In the genomic region with DNA sequence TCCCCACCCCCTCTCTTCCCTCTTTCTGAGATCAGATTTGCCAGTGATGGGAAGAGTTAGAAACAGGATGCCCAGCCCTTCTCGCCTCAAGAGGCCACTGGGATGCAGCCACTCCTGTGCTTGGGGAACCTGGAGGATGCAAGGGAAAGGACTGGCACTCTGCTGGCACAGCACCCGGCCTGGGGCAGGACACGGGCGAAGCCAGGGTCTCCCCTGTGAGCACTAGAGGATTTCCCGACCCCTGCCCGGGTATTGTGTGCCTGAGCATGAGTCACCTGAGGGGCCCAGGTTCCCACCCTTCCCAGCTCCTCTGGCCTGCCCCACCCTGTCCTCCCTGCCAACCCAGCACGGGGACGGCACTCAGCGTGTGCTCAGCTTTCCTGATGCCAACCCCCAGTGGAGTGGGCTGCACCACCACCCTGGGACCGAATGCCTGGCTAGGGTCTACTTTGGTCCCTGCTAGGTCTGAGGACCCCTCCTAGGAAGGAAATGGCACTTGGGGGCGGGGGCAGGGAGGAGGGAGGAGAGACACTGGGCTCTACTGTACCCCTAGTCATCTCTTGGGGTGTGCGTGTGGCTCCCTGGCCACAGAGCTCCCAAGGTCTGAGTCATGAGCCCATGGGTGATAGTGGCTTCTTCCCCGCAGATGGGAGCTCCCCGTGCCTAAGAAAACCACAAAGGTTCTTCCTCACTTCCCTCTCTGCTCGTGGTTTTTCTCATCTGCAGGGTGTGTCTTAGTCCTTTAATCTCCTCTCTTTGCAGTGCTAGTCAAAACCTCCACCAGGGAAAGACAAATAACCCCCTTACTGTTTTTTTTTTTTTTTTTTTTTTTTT, we compare ENCODE assay signal across 8 cellular contexts. TPM values are rescaled to one million over a fixed set of nuclear protein-coding genes. Genes with fewer than 3 reads are reported as not detected.
DNase-seq lines count a peak whose midpoint lies in the region; ATAC-seq and TF ChIP-seq lines count a peak whose summit lies in the region.

No MANE protein-coding gene starts in this region.

- DNase-seq in AG10803 (ENCODE audit: low read depth) (peak; percentile 97), MM.1S (peak; percentile 84), neural crest cell (ENCODE audit: low read depth, low spot score) (no peak), thoracic aorta (ENCODE audit: low spot score) (no peak), globus pallidus (ENCODE audit: low spot score) (no peak)
- DNase-seq in activated CD4-positive, alpha-beta memory T cell treated with anti-CD3 and anti-CD28 coated beads for 36 hours, result peak; percentile 95

- H3K79me2 ChIP-seq in MM.1S (ENCODE audit: low read length), result no peaks in the 10 kb centered on the region

- H3K27me3 ChIP-seq in MM.1S (replicated peaks; ENCODE audit: insufficient read depth, low read length) (no peaks in the 10 kb centered on the region), ectodermal cell (ENCODE audit: control insufficient read depth, insufficient read depth, low read length, poor library complexity, severe bottlenecking) (no peaks in the 10 kb centered on the region), thoracic aorta (replicated peaks; ENCODE audit: insufficient read depth) (no peaks in the 10 kb centered on the region)

- peak; percentile 9; the same call in 1 of the 2 replicates for TF ChIP-seq CTCF in AG10803 (conservative IDR thresholded peaks at IDR 0.05; ENCODE audit: low read length)
- TF ChIP-seq CTCF in MM.1S (IDR thresholded peaks at IDR 0.05; ENCODE audit: low read length), result no peak
- TF ChIP-seq CTCF in neural crest cell (conservative IDR thresholded peaks at IDR 0.05), result no peak
- TF ChIP-seq CTCF in thoracic aorta (IDR thresholded peaks at IDR 0.05), result no peak

- H3K4me3 Mint-ChIP-seq in activated CD4-positive, alpha-beta memory T cell treated with anti-CD3 and anti-CD28 coated beads for 36 hours, result peak overlapping the region; percentile 61
- H3K4me3 Mint-ChIP-seq in neural crest cell, result no peak overlapping the region

- CTCF ChIA-PET in activated CD4-positive, alpha-beta memory T cell treated with anti-CD3 and anti-CD28 coated beads for 36 hours (lab: Charles Lee), result interaction anchor here (0.6 to 26.8 kb wide), 9 partner anchors 8 to 98 kb away, joined by 3 to 1097 read pairs (median 7); partner anchors contain the start of genes LMNA and PMF1

- H3K9me2 ChIP-seq in MM.1S (replicated peaks; ENCODE audit: insufficient read depth, low read length), result no peaks in the 10 kb centered on the region

- ATAC-seq in GM21447 (IDR thresholded peaks at IDR 0.05; ENCODE audit: unreplicated experiment) (peak; percentile 50), thoracic aorta (ENCODE audit: insufficient number of reproducible peaks, low FRiP score, low read depth) (no peak)

- peaks cover 8% of the 10 kb centered on the region; the same call in 1 of the 2 replicates for H3F3A ChIP-seq in MM.1S (ENCODE audit: insufficient read depth, low read length)

- H3K4me3 ChIP-seq in AG10803 (ENCODE audit: low read length) (peak overlapping the region; percentile 50), MM.1S (ENCODE audit: low read length) (no peak overlapping the region), ectodermal cell (ENCODE audit: insufficient read depth, low read depth, low read length) (no peak overlapping the region), thoracic aorta (peak overlapping the region; percentile 96)

- H3K9me3 Mint-ChIP-seq in activated CD4-positive, alpha-beta memory T cell treated with anti-CD3 and anti-CD28 coated beads for 36 hours, result no peaks in the 10 kb centered on the region
- no peaks in the 10 kb centered on the region for H3K9me3 Mint-ChIP-seq in neural crest cell

- H3K4me2 ChIP-seq in MM.1S (ENCODE audit: low read depth, low read length), result peak overlapping the region; percentile 22; the same call in 1 of the 2 replicates

- H3K27me3 Mint-ChIP-seq in activated CD4-positive, alpha-beta memory T cell treated with anti-CD3 and anti-CD28 coated beads for 36 hours, result no peaks in the 10 kb centered on the region
- no peaks in the 10 kb centered on the region for H3K27me3 Mint-ChIP-seq in neural crest cell (ENCODE audit: low read depth)

- H3K27ac Mint-ChIP-seq in activated CD4-positive, alpha-beta memory T cell treated with anti-CD3 and anti-CD28 coated beads for 36 hours, result peak overlapping the region; percentile 84
- peak overlapping the region; percentile 83 for H3K27ac Mint-ChIP-seq in neural crest cell (ENCODE audit: unreplicated experiment)

- H3K4me1 ChIP-seq in MM.1S (ENCODE audit: low read length), result peaks cover 40% of the 10 kb centered on the region
- H3K4me1 ChIP-seq in ectodermal cell (ENCODE audit: control insufficient read depth, insufficient read depth, low read length), result peaks cover 51% of the 10 kb centered on the region
- peaks cover 57 to 83% of the 10 kb centered on the region in 2 donors for H3K4me1 ChIP-seq in thoracic aorta (ENCODE audit: control insufficient read depth in 1 of 2, low read depth in 2 of 2)

- H3K27ac ChIP-seq in MM.1S (ENCODE audit: low read length) (peak overlapping the region; percentile 43; the same call in 1 of the 2 replicates), ectodermal cell (ENCODE audit: insufficient read depth, low read depth, low read length, poor library complexity, severe bottlenecking) (peak overlapping the region; percentile 1), thoracic aorta (peak overlapping the region; percentile 98)

- H2AFZ ChIP-seq in MM.1S (ENCODE audit: low read length), result no peak overlapping the region

- POLR2A ChIA-PET in activated CD4-positive, alpha-beta memory T cell treated with anti-CD3 and anti-CD28 coated beads for 36 hours (lab: Charles Lee), result interaction anchor here (0.5 to 7.5 kb wide), 7 partner anchors 12 to 97 kb away, joined by 3 to 180 read pairs (median 7); partner anchors contain the start of genes LMNA and PMF1

- 88 to 91% methylated on average over 15 of the region's 15 CpGs for WGBS in ectodermal cell, 2 experiments

- intact Hi-C loops in activated CD4-positive, alpha-beta memory T cell treated with anti-CD3 and anti-CD28 coated beads for 36 hours (cut with micrococcal nuclease), result loop anchor here (1.0 to 2.0 kb wide), 5 partner anchors 13 to 96 kb away; partner anchors contain the start of genes LAMTOR2 and LMNA

- H3K9ac ChIP-seq in MM.1S (ENCODE audit: low read length), result peak overlapping the region; percentile 9; the same call in 1 of the 2 replicates

- H3K4me1 Mint-ChIP-seq in activated CD4-positive, alpha-beta memory T cell treated with anti-CD3 and anti-CD28 coated beads for 36 hours (ENCODE audit: low read depth), result peaks cover 79% of the 10 kb centered on the region
- H3K4me1 Mint-ChIP-seq in neural crest cell, result peaks cover 69% of the 10 kb centered on the region

- H3K9me3 ChIP-seq in MM.1S (replicated peaks; ENCODE audit: insufficient read depth, low read length), result no peaks in the 10 kb centered on the region
- no peaks in the 10 kb centered on the region for H3K9me3 ChIP-seq in ectodermal cell (ENCODE audit: control insufficient read depth, low read length)
- no peaks in the 10 kb centered on the region for H3K9me3 ChIP-seq in thoracic aorta

- no peaks in the 10 kb centered on the region for H3K36me3 ChIP-seq in MM.1S (replicated peaks; ENCODE audit: insufficient read depth, low read length)
- peaks cover 11% of the 10 kb centered on the region for H3K36me3 ChIP-seq in ectodermal cell (ENCODE audit: control insufficient read depth, insufficient read depth, low read length)
- peaks cover 15% of the 10 kb centered on the region for H3K36me3 ChIP-seq in thoracic aorta

- no peaks in the 10 kb centered on the region for H4K20me1 ChIP-seq in MM.1S (ENCODE audit: insufficient read depth, low read length)

- H3K36me3 Mint-ChIP-seq in activated CD4-positive, alpha-beta memory T cell treated with anti-CD3 and anti-CD28 coated beads for 36 hours, result peaks cover 17% of the 10 kb centered on the region
- peaks cover 3% of the 10 kb centered on the region for H3K36me3 Mint-ChIP-seq in neural crest cell (ENCODE audit: low read depth)

RNA-seq across cellular contexts. Expression of gene LMNA, which starts 12.4 kb away (rescaled TPM):
- 100 to 1,000 TPM; 210 to 211 TPM for total RNA-seq in activated CD4-positive, alpha-beta memory T cell treated with anti-CD3 and anti-CD28 coated beads for 36 hours
- polyA plus RNA-seq in ectodermal cell (2013, experiment 1 of 4), result 35.3 TPM
- polyA plus RNA-seq in ectodermal cell (2013, experiment 2 of 4), result 35.9 TPM
- polyA plus RNA-seq in ectodermal cell (2013, experiment 3 of 4), result 25.6 TPM
- 30.8 TPM for polyA plus RNA-seq in ectodermal cell (2013, experiment 4 of 4)
- total RNA-seq in neural crest cell (51.0 and 51.7 TPM in 2 replicates), thoracic aorta (100 to 1,000 TPM; 740 to 804 TPM)

RNA-seq across cellular contexts. Expression of gene SEMA4A, which starts 26.5 kb away (rescaled TPM):
- total RNA-seq in activated CD4-positive, alpha-beta memory T cell treated with anti-CD3 and anti-CD28 coated beads for 36 hours, result 10 to 100 TPM; 68.2 to 75.1 TPM
- 2.6 TPM for polyA plus RNA-seq in ectodermal cell (2013, experiment 1 of 4)
- polyA plus RNA-seq in ectodermal cell (2013, experiment 2 of 4), result 2.7 TPM
- polyA plus RNA-seq in ectodermal cell (2013, experiment 3 of 4), result 2.5 TPM
- 3.3 TPM for polyA plus RNA-seq in ectodermal cell (2013, experiment 4 of 4)
- total RNA-seq in neural crest cell (1.3 and 2.1 TPM in 2 replicates), thoracic aorta (10 to 100 TPM; 12.7 to 15.8 TPM)

RNA-seq across cellular contexts. Expression of gene MEX3A, which starts 44.7 kb away (rescaled TPM):
- under 1 TPM; 0.43 to 0.51 TPM for total RNA-seq in activated CD4-positive, alpha-beta memory T cell treated with anti-CD3 and anti-CD28 coated beads for 36 hours
- polyA plus RNA-seq in ectodermal cell (2013, experiment 1 of 4), result 85.4 TPM
- polyA plus RNA-seq in ectodermal cell (2013, experiment 2 of 4), result 98.5 TPM
- 84.4 TPM for polyA plus RNA-seq in ectodermal cell (2013, experiment 3 of 4)
- polyA plus RNA-seq in ectodermal cell (2013, experiment 4 of 4), result 88.8 TPM
- total RNA-seq in neural crest cell (114 and 120 TPM in 2 replicates), thoracic aorta (under 1 TPM in 1 of 2 donors, not detected in 1; 0.42 TPM)

Comparison
In these comparisons a context has a peak if more than half of its experiments do, and no peak if none do; other contexts are left out.
1. DNase-seq: peak in AG10803 (single experiment), MM.1S (single experiment) and activated CD4-positive, alpha-beta memory T cell treated with anti-CD3 and anti-CD28 coated beads for 36 hours (single experiment); none in neural crest cell (single experiment), thoracic aorta (single experiment) and globus pallidus (single experiment).
2. H3K4me3 ChIP-seq: peak in AG10803 (single experiment) and thoracic aorta (single experiment); none in MM.1S (single experiment) and ectodermal cell (single experiment).
3. H3K27ac ChIP-seq: peak in every context shown above with its lines; median percentile 98 in thoracic aorta; 43 in MM.1S; 1 in ectodermal cell.
4. RNA of gene SEMA4A, which starts 26.5 kb away (total RNA-seq): 68.2 to 75.1 TPM in activated CD4-positive, alpha-beta memory T cell treated with anti-CD3 and anti-CD28 coated beads for 36 hours; 12.7 to 15.8 TPM in thoracic aorta and 1.3 to 2.1 TPM in neural crest cell; every median in the first group is over 4 times any median in the second.
5. RNA of gene MEX3A, which starts 44.7 kb away (total RNA-seq): 114 to 120 TPM in neural crest cell; 0.43 to 0.51 TPM in activated CD4-positive, alpha-beta memory T cell treated with anti-CD3 and anti-CD28 coated beads for 36 hours and 0.42 TPM in thoracic aorta; every median in the first group is over 10 times any median in the second.